10 cellular contexts compared by ENCODE assay signal in the genomic region with DNA sequence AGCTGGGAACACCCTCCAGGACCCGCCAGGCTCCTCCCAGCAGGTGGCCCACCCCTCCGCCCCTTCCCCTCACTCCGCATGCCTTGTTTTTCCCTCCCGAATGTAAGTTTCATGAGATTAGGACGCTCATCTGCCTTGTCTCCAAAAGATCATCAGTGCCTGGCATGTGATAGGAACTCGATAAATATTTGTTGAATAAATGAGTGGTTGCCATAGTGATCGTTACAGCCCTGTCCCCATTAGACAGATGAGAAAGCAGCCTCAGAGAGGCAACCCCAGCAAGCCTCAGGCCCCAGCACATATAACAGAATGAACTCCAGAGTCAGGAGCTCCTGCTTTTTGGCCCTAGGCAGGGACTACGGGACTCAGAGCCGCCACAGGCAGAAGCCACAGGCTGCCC. TPM values are rescaled to one million over a fixed set of nuclear protein-coding genes. Genes with fewer than 3 reads are reported as not detected.
DNase-seq lines count a peak whose midpoint lies in the region; ATAC-seq and TF ChIP-seq lines count a peak whose summit lies in the region.
"Had no signal": no experiment of that assay in that cellular context is flagged by ENCODE, and none has a peak within 500 bp of the region (broad histone marks: within the 10 kb centered on the region; RNA-seq: fewer than 3 reads in every experiment).

No MANE protein-coding gene starts in this region.

- H4K20me1 ChIP-seq in OCI-LY7 (ENCODE audit: insufficient read depth, low read length), result no peaks in the 10 kb centered on the region

- H3K9me3 Mint-ChIP-seq in memory B cell, result no peaks in the 10 kb centered on the region

- POLR2A ChIA-PET in OCI-LY7 (lab: Charles Lee), result no interaction called here

- H2AFZ ChIP-seq in OCI-LY7 (ENCODE audit: low read length), result no peak overlapping the region

- CTCF ChIA-PET in OCI-LY7 (lab: Charles Lee; ENCODE audit: unreplicated experiment), result no interaction called here

- TF ChIP-seq CTCF in heart left ventricle (IDR thresholded peaks at IDR 0.05) (no peak), upper lobe of left lung (IDR thresholded peaks at IDR 0.05) (no peak), OCI-LY7 (conservative IDR thresholded peaks at IDR 0.05; ENCODE audit: low read length) (no peak)

- H3K4me3 Mint-ChIP-seq in memory B cell, result no peak overlapping the region

- H3K4me3 ChIP-seq in heart left ventricle (no peak overlapping the region), upper lobe of left lung (no peak overlapping the region), OCI-LY7 (ENCODE audit: low read depth, low read length, poor library complexity, severe bottlenecking) (no peak overlapping the region)
- H3K4me3 ChIP-seq: HAP-1 had no signal

- intact Hi-C loops in heart left ventricle (cut with DNase I), result no loop called here
- intact Hi-C loops in Right ventricle myocardium inferior (cut with DNase I), result no loop called here
- intact Hi-C loops in OCI-LY7 (cut with micrococcal nuclease; ENCODE audit: unreplicated experiment), result no loop called here

- H3K4me2 ChIP-seq in OCI-LY7 (ENCODE audit: low read length), result no peak overlapping the region

- peaks cover 32% of the 10 kb centered on the region for H3K4me1 Mint-ChIP-seq in memory B cell

- no peaks in the 10 kb centered on the region for H3K27me3 ChIP-seq in heart left ventricle
- peaks cover 0 to 3% (median 0%) of the 10 kb centered on the region in 4 donors for H3K27me3 ChIP-seq in upper lobe of left lung

- TF ChIP-seq EP300 in upper lobe of left lung (IDR thresholded peaks at IDR 0.05), result no peak

- TF ChIP-seq POLR2A in heart left ventricle (IDR thresholded peaks at IDR 0.05) (no peak), upper lobe of left lung (IDR thresholded peaks at IDR 0.05) (no peak)

- H3K79me2 ChIP-seq in OCI-LY7 (ENCODE audit: insufficient read depth, low read depth, low read length), result no peaks in the 10 kb centered on the region

- no peaks in the 10 kb centered on the region for H3K27me3 Mint-ChIP-seq in memory B cell

- ATAC-seq in heart left ventricle (no peak), Right ventricle myocardium inferior (no peak), memory B cell (ENCODE audit: low read depth) (no peak), upper lobe of left lung (ENCODE audit: low FRiP score in 2 of 2) (peak in 1 of 2 donors; percentile 0), GM19035 (IDR thresholded peaks at IDR 0.05; ENCODE audit: unreplicated experiment) (no peak)

- H3K9me3 ChIP-seq in heart left ventricle (no peaks in the 10 kb centered on the region), upper lobe of left lung (no peaks in the 10 kb centered on the region), OCI-LY7 (ENCODE audit: low read length) (no peaks in the 10 kb centered on the region)
- H3K9me3 ChIP-seq: HAP-1 had no signal

- no peaks in the 10 kb centered on the region for H3K9me2 ChIP-seq in OCI-LY7 (ENCODE audit: insufficient read depth, low read length)

- H3K36me3 Mint-ChIP-seq in memory B cell, result no peaks in the 10 kb centered on the region

- no peak for DNase-seq in heart left ventricle
- DNase-seq in Right ventricle myocardium inferior (ENCODE audit: missing footprints), result no peak
- no peak for DNase-seq in memory B cell (ENCODE audit: low spot score in 2 of 2)
- DNase-seq in upper lobe of left lung, result no peak
- no peak for DNase-seq in SK-N-DZ (ENCODE audit: low spot score)
- no peak for DNase-seq in OCI-LY7 (ENCODE audit: low spot score)

- H3K36me3 ChIP-seq in heart left ventricle (peaks cover 0 to 25% (median 16%) of the 10 kb centered on the region in 9 donors), upper lobe of left lung (peaks cover 0 to 18% (median 3%) of the 10 kb centered on the region in 4 donors), OCI-LY7 (ENCODE audit: insufficient read depth, low read length) (no peaks in the 10 kb centered on the region)
- H3K36me3 ChIP-seq: HAP-1 had no signal

- H3K4me1 ChIP-seq in heart left ventricle, result peaks cover 0 to 67% (median 51%) of the 10 kb centered on the region in 12 donors
- H3K4me1 ChIP-seq in upper lobe of left lung, result peaks cover 49 to 65% (median 54%) of the 10 kb centered on the region in 4 donors
- peaks cover 26% of the 10 kb centered on the region for H3K4me1 ChIP-seq in OCI-LY7 (ENCODE audit: insufficient read depth, low read length, poor library complexity, severe bottlenecking)

- peak overlapping the region; percentile 90 for H3K27ac Mint-ChIP-seq in memory B cell

- peak overlapping the region; percentile 22 to 92 (median 80) for H3K27ac ChIP-seq in heart left ventricle
- peak overlapping the region; percentile 11 for H3K27ac ChIP-seq in adipose tissue (ENCODE audit: low read depth, low read length)
- H3K27ac ChIP-seq in upper lobe of left lung, result peak overlapping the region; percentile 57 to 88 (median 86)
- no peak overlapping the region for H3K27ac ChIP-seq in OCI-LY7 (ENCODE audit: low read depth, low read length, poor library complexity, severe bottlenecking)

- no TSS peak for BruUV-seq in OCI-LY7 (replicated peaks; lab: Mats Ljungman, UMichigan)

- WGBS in heart left ventricle, 4 donors, result 66 to 82% (median 79%) methylated on average over 9 of the region's 9 CpGs
- 45 to 76% (median 54%) methylated on average over 9 of the region's 9 CpGs for WGBS in adipose tissue, 3 donors
- WGBS in upper lobe of left lung, 2 donors, result 72 to 83% methylated on average over 8 to 9 of the region's 9 CpGs

RNA-seq across cellular contexts. Expression of a gene that starts 5.0 kb away (rescaled TPM):
- total RNA-seq in heart left ventricle (1 to 10 TPM; 2.0 to 6.8 (median 4.3) TPM), Right ventricle myocardium inferior (3.8 TPM), upper lobe of left lung (10 to 100 TPM in 4 of 6 donors, 1 to 10 TPM in 2; 4.9 to 23.0 (median 11.0) TPM), OCI-LY7 (2022) (2.7 and 3.5 TPM in 2 replicates)
- polyA plus RNA-seq in heart left ventricle (1 to 10 TPM; 2.0 to 4.2 TPM), adipose tissue (1 to 10 TPM; 3.5 to 6.9 (median 6.1) TPM)
- polyA plus RNA-seq in SK-N-DZ (2014; cell fraction: cytosol; rRNA removed), result 7.0 and 7.4 TPM in 2 replicates
- polyA plus RNA-seq in SK-N-DZ (2014; cell fraction: nucleus; rRNA removed), result 17.1 and 18.6 TPM in 2 replicates
- total RNA-seq in OCI-LY7 (2014; rRNA removed; shearing (Covaris generic)), result 2.6 and 2.7 TPM in 2 replicates

RNA-seq across cellular contexts. Expression of a gene that starts 28.5 kb away (rescaled TPM):
- 1 to 10 TPM in 2 of 9 donors, under 1 TPM in 7; 0.22 to 5.5 (median 0.52) TPM for total RNA-seq in heart left ventricle
- polyA plus RNA-seq in heart left ventricle, result 1 to 10 TPM in 1 of 2 donors, under 1 TPM in 1; 0.19 to 1.4 TPM
- total RNA-seq in Right ventricle myocardium inferior, result 0.16 TPM
- polyA plus RNA-seq in adipose tissue, result 10 to 100 TPM in 1 of 3 donors, 1 to 10 TPM in 1, under 1 TPM in 1; 0.34 to 18.9 (median 3.3) TPM
- 10 to 100 TPM in 2 of 6 donors, 1 to 10 TPM in 4; 3.7 to 29.9 (median 9.4) TPM for total RNA-seq in upper lobe of left lung
- not detected in 2 replicates for polyA plus RNA-seq in SK-N-DZ (2014; cell fraction: cytosol; rRNA removed)
- polyA plus RNA-seq in SK-N-DZ (2014; cell fraction: nucleus; rRNA removed), result 0.05 and 0.23 TPM in 2 replicates
- 0.41 and 0.69 TPM in 2 replicates for total RNA-seq in OCI-LY7 (2014; rRNA removed; shearing (Covaris generic))
- total RNA-seq in OCI-LY7 (2022), result 3.3 and 4.5 TPM in 2 replicates
- total RNA-seq: Calu3 had no signal

RNA-seq across cellular contexts. Expression of a gene that starts 41.8 kb away (rescaled TPM):
- total RNA-seq in heart left ventricle (10 to 100 TPM; 10.6 to 26.4 (median 21.6) TPM), Right ventricle myocardium inferior (15.3 TPM), upper lobe of left lung (10 to 100 TPM; 17.3 to 43.0 (median 32.5) TPM), OCI-LY7 (2022) (45.7 and 47.8 TPM in 2 replicates)
- polyA plus RNA-seq in heart left ventricle (10 to 100 TPM; 10.4 to 20.2 TPM), adipose tissue (10 to 100 TPM; 13.0 to 18.2 (median 15.1) TPM)
- 20.2 and 26.5 TPM in 2 replicates for polyA plus RNA-seq in SK-N-DZ (2014; cell fraction: cytosol; rRNA removed)
- 53.8 and 77.3 TPM in 2 replicates for polyA plus RNA-seq in SK-N-DZ (2014; cell fraction: nucleus; rRNA removed)
- total RNA-seq in OCI-LY7 (2014; rRNA removed; shearing (Covaris generic)), result 24.5 and 56.5 TPM in 2 replicates
